In the genomic region with DNA sequence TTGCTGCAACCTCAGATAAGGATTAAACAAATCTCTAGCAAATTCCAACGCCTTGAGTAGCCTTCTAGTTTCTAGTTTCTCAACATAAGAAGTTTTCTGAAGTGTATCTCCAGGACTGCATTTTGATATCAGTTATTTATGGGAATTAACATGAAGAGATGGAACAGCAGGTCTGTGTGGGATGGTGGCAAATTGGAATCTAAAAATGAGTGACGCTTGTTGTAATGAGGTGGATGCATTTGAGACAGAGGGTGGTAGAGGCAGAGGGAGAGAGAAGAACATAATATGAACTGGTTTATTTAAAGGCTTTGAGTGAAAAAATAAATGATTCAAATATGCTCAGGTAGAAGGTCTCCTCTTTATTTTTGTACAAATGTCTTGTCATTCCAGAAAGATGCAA, we compare ENCODE assay signal across 9 cellular contexts.
"Had no signal": no experiment of that assay in that cellular context is flagged by ENCODE, and none has a peak within 500 bp of the region (broad histone marks: within the 10 kb centered on the region; RNA-seq: fewer than 3 reads in every experiment).

No MANE protein-coding gene starts in this region.

- H3K4me3 ChIP-seq: GM23248, HAP-1, K562 had no signal

- H2AFZ ChIP-seq: GM23248 had no signal

- DNase-seq: GM23248, GOT3, H7, HFFc6, KG1 had no signal

- H3K27ac ChIP-seq: GM23248 had no signal

- H3K9ac ChIP-seq: GM23248 had no signal

- ATAC-seq: HCT116, HepG2, K562 had no signal

- H3K36me3 ChIP-seq: HAP-1 had no signal

- H3K9me3 ChIP-seq: HAP-1 had no signal
